Comparison of ENCODE assay signal across 18 cellular contexts in genomic region chr7:121525155-121525819, GRCh38.
"Had no signal": no experiment of that assay in that cellular context is flagged by ENCODE, and none has a peak within 500 bp of the region (broad histone marks: within the 10 kb centered on the region; RNA-seq: fewer than 3 reads in every experiment).

No MANE protein-coding gene starts in this region.

- H3K27me3 ChIP-seq: gastrocnemius medialis, right atrium auricular region, spleen, upper lobe of left lung had no signal

- H3K36me3 Mint-ChIP-seq: activated naive CD4-positive, alpha-beta T cell treated with anti-CD3 and anti-CD28 coated beads, Interleukin-2, amount 50 U/mL, for 24 hours; brain had no signal

- H3K27me3 Mint-ChIP-seq: activated CD8-positive, alpha-beta memory T cell treated with anti-CD3 and anti-CD28 coated beads, Interleukin-2, amount 10 ng/mL, durations not matched to agents 7 days and 5 days had no signal

- H3K27ac ChIP-seq: gastrocnemius medialis, right atrium auricular region, spleen, upper lobe of left lung had no signal

- H3K9me3 ChIP-seq: gastrocnemius medialis, right atrium auricular region, spleen, upper lobe of left lung had no signal

- H3K27ac Mint-ChIP-seq: activated CD8-positive, alpha-beta memory T cell treated with anti-CD3 and anti-CD28 coated beads, Interleukin-2, amount 10 ng/mL, durations not matched to agents 7 days and 5 days; activated naive CD4-positive, alpha-beta T cell treated with anti-CD3 and anti-CD28 coated beads, Interleukin-2, amount 50 U/mL, for 24 hours; activated T-cell treated with anti-CD3 and anti-CD28 coated beads, Interleukin-2, amount 50 U/mL, for 24 hours; endodermal cell; T-helper 2 cell treated with Interferon-gamma antibody and Interleukin-4, amounts not matched to agents 5 μg/mL and 100 μg/mL, for 36 hours had no signal

- H3K4me3 Mint-ChIP-seq: activated CD8-positive, alpha-beta memory T cell treated with anti-CD3 and anti-CD28 coated beads, Interleukin-2, amount 10 ng/mL, durations not matched to agents 7 days and 5 days; activated naive CD4-positive, alpha-beta T cell treated with anti-CD3 and anti-CD28 coated beads, Interleukin-2, amount 50 U/mL, for 24 hours; activated T-cell treated with anti-CD3 and anti-CD28 coated beads, Interleukin-2, amount 50 U/mL, for 24 hours; brain; endodermal cell; T-helper 2 cell treated with Interferon-gamma antibody and Interleukin-4, amounts not matched to agents 5 μg/mL and 100 μg/mL, for 36 hours had no signal

- H3K36me3 ChIP-seq: gastrocnemius medialis, right atrium auricular region, spleen, upper lobe of left lung had no signal

- H3K4me3 ChIP-seq: gastrocnemius medialis, right atrium auricular region, spleen, upper lobe of left lung had no signal

- H3K9me3 Mint-ChIP-seq: activated naive CD4-positive, alpha-beta T cell treated with anti-CD3 and anti-CD28 coated beads, Interleukin-2, amount 50 U/mL, for 24 hours; activated T-cell treated with anti-CD3 and anti-CD28 coated beads, Interleukin-2, amount 50 U/mL, for 24 hours; brain; endodermal cell; T-helper 2 cell treated with Interferon-gamma antibody and Interleukin-4, amounts not matched to agents 5 μg/mL and 100 μg/mL, for 36 hours had no signal

- H3K4me1 ChIP-seq: gastrocnemius medialis, right atrium auricular region, upper lobe of left lung had no signal

- DNase-seq: activated CD4-positive, alpha-beta T cell treated with anti-CD3 and anti-CD28 coated beads, Interleukin-2, amount 50 U/mL, for 4 hours; activated CD8-positive, alpha-beta memory T cell treated with anti-CD3 and anti-CD28 coated beads, Interleukin-2, amount 10 ng/mL, durations not matched to agents 7 days and 5 days; activated effector memory CD4-positive, alpha-beta T cell treated with Interleukin-2 at 50 U/mL for 16 hours; activated T-cell treated with anti-CD3 and anti-CD28 coated beads, Interleukin-2, amount 50 U/mL, for 24 hours; amniotic stem cell; endodermal cell; gastrocnemius medialis; kidney; left ventricle myocardium superior; spleen; stimulated activated CD4-positive, alpha-beta T cell treated with anti-CD3 and anti-CD28 coated beads, Interleukin-1b, Interleukin-23, amount 100 ng/mL, for 48 hours; stimulated activated naive CD4-positive, alpha-beta T cell; SW 1271; upper lobe of left lung had no signal
